In genomic region chr6:110495949-110496348, GRCh38 we compare ENCODE assay signal across 28 cellular contexts.
DNase-seq lines count a peak whose midpoint lies in the region; ATAC-seq lines count a peak whose summit lies in the region.
"Had no signal": no experiment of that assay in that cellular context is flagged by ENCODE, and none has a peak within 500 bp of the region (broad histone marks: within the 10 kb centered on the region; RNA-seq: fewer than 3 reads in every experiment).

No MANE protein-coding gene starts in this region.

- ATAC-seq in GM19452 (IDR thresholded peaks at IDR 0.05; ENCODE audit: unreplicated experiment) (no peak), HG03045 (IDR thresholded peaks at IDR 0.05; ENCODE audit: unreplicated experiment) (no peak)
- ATAC-seq: activated CD8-positive, alpha-beta T cell treated with anti-CD3 and anti-CD28 coated beads for 36 hours; heart left ventricle; left lung; naive thymus-derived CD8-positive, alpha-beta T cell; PC-3; right cardiac atrium; Right ventricle myocardium inferior had no signal

- in situ Hi-C loops in KBM-7 (cut with MboI; ENCODE audit: low pct_unique_long_range_greater_than_20kb, low sequenced_read_pairs), result no loop called here

- DNase-seq in ELF-1 (ENCODE audit: low read depth, low spot score) (peak; percentile 25), KBM-7 (peak; percentile 70), OCI-M1 (lab: John Stamatoyannopoulos, UW) (peak; percentile 18), left kidney (ENCODE audit: low read depth, low spot score) (peak; percentile 83), activated T-cell treated with anti-CD3 and anti-CD28 coated beads for 4 hours (no peak)
- no peak for DNase-seq in activated naive CD4-positive, alpha-beta T cell treated with anti-CD3 and anti-CD28 coated beads, Interleukin-2, amount 50 U/mL, for 16 hours
- DNase-seq: activated CD4-positive, CD25-positive, alpha-beta regulatory T cell treated with anti-CD3 and anti-CD28 coated beads, Interleukin-2, amount 50 U/mL, for 72 hours; activated CD8-positive, alpha-beta T cell treated with anti-CD3 and anti-CD28 coated beads for 36 hours; activated gamma-delta T cell treated with Interleukin-2 at 50 U/mL for 16 hours; activated T-cell treated with anti-CD3 and anti-CD28 coated beads, Interleukin-2, amount 50 U/mL, for 1 hour; Calu3; effector CD8-positive, alpha-beta T cell; HCEC 1CT; heart left ventricle; IMR-90; left lung; naive thymus-derived CD8-positive, alpha-beta T cell; NCI-H1436; NCI-H2227 treated with DMSO at 0.1 percent for 48 hours; PC-3; stimulated activated CD4-positive, alpha-beta T cell treated with anti-CD3 and anti-CD28 coated beads, Interleukin-12 subunit alpha, Interleukin-12 subunit beta, amount 100 ng/mL, for 4 hours; stimulated activated CD4-positive, alpha-beta T cell treated with anti-CD3 and anti-CD28 coated beads, Interleukin-4, amount 100 ng/mL, for 4 hours; stimulated activated naive CD4-positive, alpha-beta T cell; T-helper 1 cell had no signal

Comparison
In these comparisons a context has a peak if more than half of its experiments do, and no peak if none do; other contexts are left out.
1. DNase-seq: peak in ELF-1 (single experiment), KBM-7 (single experiment), OCI-M1 (single experiment) and left kidney (single experiment); none in activated naive CD4-positive, alpha-beta T cell treated with anti-CD3 and anti-CD28 coated beads, Interleukin-2, amount 50 U/mL, for 16 hours (single experiment) and activated T-cell treated with anti-CD3 and anti-CD28 coated beads for 4 hours (single experiment).